In the genomic region with DNA sequence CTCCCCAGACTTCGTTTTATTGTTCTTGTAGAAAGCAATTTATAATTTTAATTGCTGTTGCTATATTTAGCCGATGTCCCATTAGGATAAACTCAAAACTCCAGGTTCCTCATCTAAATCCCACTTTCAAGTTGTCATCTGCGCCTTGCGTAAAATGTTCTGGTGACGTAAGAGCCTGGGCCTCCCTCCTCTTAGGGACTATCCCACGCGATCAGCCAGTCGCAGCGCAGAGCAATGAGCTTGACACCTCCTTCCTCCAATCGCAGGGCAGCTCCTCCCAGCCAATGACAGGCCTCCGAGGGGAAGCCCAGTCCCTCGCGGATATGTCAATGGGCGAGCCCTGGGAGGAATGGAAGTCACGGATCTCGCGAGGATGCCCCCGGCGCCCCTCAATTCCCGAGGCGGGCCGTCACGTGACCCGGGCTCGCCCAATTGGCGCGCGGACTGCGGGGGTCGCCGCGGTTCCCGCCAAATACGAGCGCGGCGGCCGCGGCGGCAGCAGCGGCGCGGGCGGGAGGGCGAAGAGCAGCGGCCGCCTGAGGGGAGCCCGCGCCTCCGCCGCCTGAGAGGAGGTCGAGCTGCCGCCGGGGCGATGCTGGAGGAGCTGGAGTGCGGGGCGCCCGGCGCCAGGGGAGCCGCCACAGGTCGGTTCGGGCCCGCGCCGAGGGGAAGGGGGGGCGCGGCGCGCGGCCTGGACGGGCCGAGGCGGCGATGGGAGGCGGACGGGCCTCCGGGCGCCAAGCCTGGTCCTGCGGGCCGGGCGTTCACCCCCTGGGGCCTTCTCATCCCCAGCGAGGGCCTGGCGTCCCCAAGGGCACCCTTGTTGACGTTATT, we compare ENCODE assay signal across 8 cellular contexts. TPM values are rescaled to one million over a fixed set of nuclear protein-coding genes. Genes with fewer than 3 reads are reported as not detected.
DNase-seq lines count a peak whose midpoint lies in the region; ATAC-seq and TF ChIP-seq lines count a peak whose summit lies in the region.

A gene with protein sequence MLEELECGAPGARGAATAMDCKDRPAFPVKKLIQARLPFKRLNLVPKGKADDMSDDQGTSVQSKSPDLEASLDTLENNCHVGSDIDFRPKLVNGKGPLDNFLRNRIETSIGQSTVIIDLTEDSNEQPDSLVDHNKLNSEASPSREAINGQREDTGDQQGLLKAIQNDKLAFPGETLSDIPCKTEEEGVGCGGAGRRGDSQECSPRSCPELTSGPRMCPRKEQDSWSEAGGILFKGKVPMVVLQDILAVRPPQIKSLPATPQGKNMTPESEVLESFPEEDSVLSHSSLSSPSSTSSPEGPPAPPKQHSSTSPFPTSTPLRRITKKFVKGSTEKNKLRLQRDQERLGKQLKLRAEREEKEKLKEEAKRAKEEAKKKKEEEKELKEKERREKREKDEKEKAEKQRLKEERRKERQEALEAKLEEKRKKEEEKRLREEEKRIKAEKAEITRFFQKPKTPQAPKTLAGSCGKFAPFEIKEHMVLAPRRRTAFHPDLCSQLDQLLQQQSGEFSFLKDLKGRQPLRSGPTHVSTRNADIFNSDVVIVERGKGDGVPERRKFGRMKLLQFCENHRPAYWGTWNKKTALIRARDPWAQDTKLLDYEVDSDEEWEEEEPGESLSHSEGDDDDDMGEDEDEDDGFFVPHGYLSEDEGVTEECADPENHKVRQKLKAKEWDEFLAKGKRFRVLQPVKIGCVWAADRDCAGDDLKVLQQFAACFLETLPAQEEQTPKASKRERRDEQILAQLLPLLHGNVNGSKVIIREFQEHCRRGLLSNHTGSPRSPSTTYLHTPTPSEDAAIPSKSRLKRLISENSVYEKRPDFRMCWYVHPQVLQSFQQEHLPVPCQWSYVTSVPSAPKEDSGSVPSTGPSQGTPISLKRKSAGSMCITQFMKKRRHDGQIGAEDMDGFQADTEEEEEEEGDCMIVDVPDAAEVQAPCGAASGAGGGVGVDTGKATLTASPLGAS (plus strand): TSS at position 470 of the 834 bp plus-strand sequence. CDS start 123 bp downstream, at position 593.

- no peak for TF ChIP-seq CTCF in RWPE2 (IDR thresholded peaks at IDR 0.05; ENCODE audit: poor library complexity, severe bottlenecking)
- no peak for TF ChIP-seq CTCF in natural killer cell (IDR thresholded peaks at IDR 0.05)

- H3K4me3 Mint-ChIP-seq in activated T-helper 2 cell treated with anti-CD3 and anti-CD28 coated beads, Interferon-gamma antibody, Interleukin-2, Interleukin-4, amounts not matched to agents 10 μg/mL and 5 μg/mL and 100 μg/mL, durations not matched to agents 14 hours and 24 hours and 36 hours (ENCODE audit: low read depth) = peak within 1 kb of the TSS; percentile 96
- H3K4me3 Mint-ChIP-seq in natural killer cell = peak within 1 kb of the TSS; percentile 94

- peaks cover 36% of the 10 kb centered on the region for H3K36me3 Mint-ChIP-seq in activated T-helper 2 cell treated with anti-CD3 and anti-CD28 coated beads, Interferon-gamma antibody, Interleukin-2, Interleukin-4, amounts not matched to agents 10 μg/mL and 5 μg/mL and 100 μg/mL, durations not matched to agents 14 hours and 24 hours and 36 hours (ENCODE audit: low read depth)
- H3K36me3 Mint-ChIP-seq in natural killer cell = no peaks in the 10 kb centered on the region

- H3K36me3 ChIP-seq in RWPE2 (ENCODE audit: low read depth) = peaks cover 47% of the 10 kb centered on the region

- H3K27me3 Mint-ChIP-seq in activated T-helper 2 cell treated with anti-CD3 and anti-CD28 coated beads, Interferon-gamma antibody, Interleukin-2, Interleukin-4, amounts not matched to agents 10 μg/mL and 5 μg/mL and 100 μg/mL, durations not matched to agents 14 hours and 24 hours and 36 hours (ENCODE audit: low read depth) = no peaks in the 10 kb centered on the region
- no peaks in the 10 kb centered on the region for H3K27me3 Mint-ChIP-seq in natural killer cell (ENCODE audit: low read depth in 2 of 2)

- intact Hi-C loops in activated T-helper 2 cell treated with anti-CD3 and anti-CD28 coated beads, Interferon-gamma antibody, Interleukin-2, Interleukin-4, amounts not matched to agents 10 μg/mL and 5 μg/mL and 100 μg/mL, durations not matched to agents 14 hours and 24 hours and 36 hours (cut with micrococcal nuclease) = loop anchor here (2.0 to 10.0 kb wide), 4 partner anchors 52 to 1220 kb away; a partner anchor contains a TSS
- intact Hi-C loops in natural killer cell (cut with micrococcal nuclease) = loop anchor here (1.0 to 5.0 kb wide), 3 partner anchors 55 to 135 kb away; a partner anchor contains a TSS

- peak within 1 kb of the TSS; percentile 50 for H3K27ac ChIP-seq in RWPE2 (ENCODE audit: poor library complexity, severe bottlenecking)

- H3K4me1 ChIP-seq in RWPE2 (ENCODE audit: insufficient read depth, poor library complexity, severe bottlenecking) = peaks cover 23% of the 10 kb centered on the region

- ATAC-seq in RWPE2 (ENCODE audit: low read depth) (peak; percentile 97), natural killer cell (peak; percentile 86 to 93 (median 86))

- H3K27ac Mint-ChIP-seq in activated T-helper 2 cell treated with anti-CD3 and anti-CD28 coated beads, Interferon-gamma antibody, Interleukin-2, Interleukin-4, amounts not matched to agents 10 μg/mL and 5 μg/mL and 100 μg/mL, durations not matched to agents 14 hours and 24 hours and 36 hours = peak within 1 kb of the TSS; percentile 90
- H3K27ac Mint-ChIP-seq in natural killer cell = peak within 1 kb of the TSS; percentile 99 to 100

- DNase-seq in EH (ENCODE audit: low read depth) (peak; percentile 100), H4 (ENCODE audit: low spot score) (peak; percentile 100), LoVo (ENCODE audit: low spot score) (peak; percentile 99), RWPE2 (ENCODE audit: low spot score) (peak; percentile 99), fibroblast of peridontal ligament (ENCODE audit: extremely low read depth) (peak; percentile 100), natural killer cell (peak; percentile 97)
- DNase-seq in activated T-helper 2 cell treated with anti-CD3 and anti-CD28 coated beads, Interferon-gamma antibody, Interleukin-2, Interleukin-4, amounts not matched to agents 10 μg/mL and 5 μg/mL and 100 μg/mL, durations not matched to agents 14 hours and 24 hours and 36 hours (ENCODE audit: low spot score) = peak; percentile 99
- peak; percentile 99 for DNase-seq in stimulated activated naive CD4-positive, alpha-beta T cell treated with Interleukin-2 at 50 U/mL for 16 hours (lab: John Stamatoyannopoulos, UW)

- H3K9me3 ChIP-seq in RWPE2 (ENCODE audit: severe bottlenecking) = no peaks in the 10 kb centered on the region

- H3K9me3 Mint-ChIP-seq in activated T-helper 2 cell treated with anti-CD3 and anti-CD28 coated beads, Interferon-gamma antibody, Interleukin-2, Interleukin-4, amounts not matched to agents 10 μg/mL and 5 μg/mL and 100 μg/mL, durations not matched to agents 14 hours and 24 hours and 36 hours = no peaks in the 10 kb centered on the region
- H3K9me3 Mint-ChIP-seq in natural killer cell = no peaks in the 10 kb centered on the region

- peaks cover 39% of the 10 kb centered on the region for H3K4me1 Mint-ChIP-seq in activated T-helper 2 cell treated with anti-CD3 and anti-CD28 coated beads, Interferon-gamma antibody, Interleukin-2, Interleukin-4, amounts not matched to agents 10 μg/mL and 5 μg/mL and 100 μg/mL, durations not matched to agents 14 hours and 24 hours and 36 hours (ENCODE audit: low read depth)
- H3K4me1 Mint-ChIP-seq in natural killer cell = peaks cover 28 to 41% of the 10 kb centered on the region in 2 donors

- peak within 1 kb of the TSS; percentile 93 for H3K4me3 ChIP-seq in RWPE2 (ENCODE audit: severe bottlenecking)

- H3K27me3 ChIP-seq in RWPE2 (ENCODE audit: insufficient read depth, poor library complexity, severe bottlenecking) = no peaks in the 10 kb centered on the region

RNA-seq across cellular contexts. Expression of the gene that starts here (rescaled TPM):
- total RNA-seq in H4 (2014; rRNA removed; shearing (Covaris generic)) = 18.6 and 19.0 TPM in 2 replicates
- 81.9 and 87.8 TPM in 2 replicates for total RNA-seq in activated T-helper 2 cell treated with anti-CD3 and anti-CD28 coated beads, Interferon-gamma antibody, Interleukin-2, Interleukin-4, amounts not matched to agents 10 μg/mL and 5 μg/mL and 100 μg/mL, durations not matched to agents 14 hours and 24 hours and 36 hours
- total RNA-seq in natural killer cell = 10 to 100 TPM; 34.4 to 40.8 (median 35.2) TPM

Comparison
In these comparisons a context has a peak if more than half of its experiments do, and no peak if none do; other contexts are left out.
1. Peak in every context shown above with its lines: DNase-seq, ATAC-seq, H3K4me3 ChIP-seq and H3K27ac ChIP-seq.